In genomic region chr11:118911113-118911879, GRCh38 we compare ENCODE assay signal across 8 cellular contexts. TPM values are rescaled to one million over a fixed set of nuclear protein-coding genes. Genes with fewer than 3 reads are reported as not detected.
A peak's percentile ranks its signal among the peaks of the same experiment; 100 is the strongest.
DNase-seq lines count a peak whose midpoint lies in the region; ATAC-seq and TF ChIP-seq lines count a peak whose summit lies in the region.

No MANE protein-coding gene starts in this region.

- no peaks in the 10 kb centered on the region for H3K36me3 ChIP-seq in cardiac muscle cell

- intact Hi-C loops in Right ventricle myocardium superior (cut with DNase I), result no loop called here

- no peaks in the 10 kb centered on the region for H3K27me3 ChIP-seq in cardiac muscle cell

- no peak for ATAC-seq in Right ventricle myocardium superior (ENCODE audit: poor library complexity)

- peaks cover 83% of the 10 kb centered on the region for H3K4me1 ChIP-seq in cardiac muscle cell (ENCODE audit: low read depth)

- in situ Hi-C loops in astrocyte of the cerebellum (cut with HindIII; ENCODE audit: low sequenced_read_pairs), result no loop called here

- TF ChIP-seq CTCF in cardiac muscle cell (IDR thresholded peaks at IDR 0.05; ENCODE audit: low read depth, low read length) (no peak), astrocyte of the cerebellum (IDR thresholded peaks at IDR 0.05; ENCODE audit: low read depth, low read length, missing control alignments) (no peak)

- H3K4me3 ChIP-seq in cardiac muscle cell (no peak overlapping the region), astrocyte of the cerebellum (ENCODE audit: low read depth, low read length) (peak overlapping the region; percentile 24)

- peak overlapping the region; percentile 98 for H3K27ac ChIP-seq in cardiac muscle cell
- peak overlapping the region; percentile 91 for H3K27ac ChIP-seq in temporal lobe (ENCODE audit: low read depth, low read length)

- peak in 1 of 2 donors; percentile 38 for DNase-seq in cardiac muscle cell (ENCODE audit: low read depth in 1 of 2, low spot score in 1 of 2)
- no peak for DNase-seq in Right ventricle myocardium superior
- no peak for DNase-seq in astrocyte of the cerebellum (ENCODE audit: low read depth)
- DNase-seq in left kidney (ENCODE audit: low read depth, low spot score), result peak; percentile 66
- no peak for DNase-seq in NCI-H1436 (lab: John Stamatoyannopoulos, UW)
- DNase-seq in cerebellar nuclear complex (lab: John Stamatoyannopoulos, UW), result no peak
- DNase-seq in effector CD4-positive, alpha-beta T cell, result no peak

- H3K9me3 ChIP-seq in cardiac muscle cell (ENCODE audit: low read depth), result no peaks in the 10 kb centered on the region

RNA-seq across cellular contexts. Expression of gene BCL9L, which starts 14.4 kb away (rescaled TPM):
- total RNA-seq in cardiac muscle cell, result 15.9 and 22.9 TPM in 2 replicates
- polyA plus RNA-seq in cardiac muscle cell, result 10.0 and 11.2 TPM in 2 replicates
- 36.6 TPM for total RNA-seq in Right ventricle myocardium superior
- 19.9 TPM for total RNA-seq in temporal lobe

RNA-seq across cellular contexts. Expression of gene CXCR5, which starts 27.6 kb away (rescaled TPM):
- total RNA-seq in cardiac muscle cell (not detected in 2 replicates), Right ventricle myocardium superior (not detected), temporal lobe (not detected)
- not detected in 2 replicates for polyA plus RNA-seq in cardiac muscle cell

RNA-seq across cellular contexts. Expression of gene UPK2, which starts 44.8 kb away (rescaled TPM):
- 0.89 TPM in 1 of 2 replicates, not detected in the other for total RNA-seq in cardiac muscle cell
- polyA plus RNA-seq in cardiac muscle cell, result 1.4 and 3.3 TPM in 2 replicates
- total RNA-seq in Right ventricle myocardium superior, result not detected
- not detected for total RNA-seq in temporal lobe
